ENCODE assay signal across 8 cellular contexts in genomic region chr14:68695326-68695768, GRCh38.
A peak's percentile ranks its signal among the peaks of the same experiment; 100 is the strongest.
DNase-seq lines count a peak whose midpoint lies in the region; ATAC-seq lines count a peak whose summit lies in the region.

No MANE protein-coding gene starts in this region.

- WGBS in aorta, 2 donors = 36 to 45% methylated on average over 7 of the region's 7 CpGs

- peak overlapping the region; percentile 17 to 90 (median 31) for H3K27ac Mint-ChIP-seq in CD4-positive, CD25-positive, alpha-beta regulatory T cell
- H3K27ac Mint-ChIP-seq in activated T-helper 1 cell treated with anti-CD3 and anti-CD28 coated beads, Interleukin-12 subunit alpha, Interleukin-12 subunit beta, Interleukin-2, Interleukin-4 antibody, amounts not matched to agents 30 ng/mL and 10 ng/mL and 1 ng/mL, durations not matched to agents 14 hours and 24 hours and 36 hours = peak overlapping the region; percentile 52

- peak in 1 of 3 donors; percentile 61 for DNase-seq in CD4-positive, CD25-positive, alpha-beta regulatory T cell
- DNase-seq in activated T-helper 1 cell treated with anti-CD3 and anti-CD28 coated beads, Interleukin-12 subunit alpha, Interleukin-12 subunit beta, Interleukin-2, Interleukin-4 antibody, amounts not matched to agents 30 ng/mL and 10 ng/mL and 1 ng/mL, durations not matched to agents 14 hours and 24 hours and 36 hours (ENCODE audit: low spot score) = no peak
- peak; percentile 97 for DNase-seq in kidney glomerular epithelial cell (lab: John Stamatoyannopoulos, UW)
- peak in 1 of 2 donors; percentile 71 for DNase-seq in aorta
- no peak for DNase-seq in putamen (ENCODE audit: low spot score)
- no peak for DNase-seq in NCI-H748 treated with DMSO at 0.1 percent for 48 hours (lab: John Stamatoyannopoulos, UW)

- peaks cover 0 to 34% (median 21%) of the 10 kb centered on the region in 4 donors for H3K4me1 Mint-ChIP-seq in CD4-positive, CD25-positive, alpha-beta regulatory T cell
- peaks cover 26% of the 10 kb centered on the region for H3K4me1 Mint-ChIP-seq in activated T-helper 1 cell treated with anti-CD3 and anti-CD28 coated beads, Interleukin-12 subunit alpha, Interleukin-12 subunit beta, Interleukin-2, Interleukin-4 antibody, amounts not matched to agents 30 ng/mL and 10 ng/mL and 1 ng/mL, durations not matched to agents 14 hours and 24 hours and 36 hours (ENCODE audit: low read depth)

- ATAC-seq in CD4-positive, CD25-positive, alpha-beta regulatory T cell (ENCODE audit: low read depth in 2 of 2) = peak; percentile 67 to 68
- ATAC-seq in GM19351 (IDR thresholded peaks at IDR 0.05; ENCODE audit: unreplicated experiment) (peak; percentile 96), HG03196 (IDR thresholded peaks at IDR 0.05; ENCODE audit: unreplicated experiment) (peak; percentile 83), aorta (ENCODE audit: low FRiP score) (peak; percentile 2)

- peaks cover 7% of the 10 kb centered on the region for H3K36me3 Mint-ChIP-seq in CD4-positive, CD25-positive, alpha-beta regulatory T cell
- H3K36me3 Mint-ChIP-seq in activated T-helper 1 cell treated with anti-CD3 and anti-CD28 coated beads, Interleukin-12 subunit alpha, Interleukin-12 subunit beta, Interleukin-2, Interleukin-4 antibody, amounts not matched to agents 30 ng/mL and 10 ng/mL and 1 ng/mL, durations not matched to agents 14 hours and 24 hours and 36 hours (ENCODE audit: low read depth) = no peaks in the 10 kb centered on the region

- intact Hi-C loops in activated T-helper 1 cell treated with anti-CD3 and anti-CD28 coated beads, Interleukin-12 subunit alpha, Interleukin-12 subunit beta, Interleukin-2, Interleukin-4 antibody, amounts not matched to agents 30 ng/mL and 10 ng/mL and 1 ng/mL, durations not matched to agents 14 hours and 24 hours and 36 hours (cut with micrococcal nuclease) = loop anchor here (1.0 kb wide), 2 partner anchors 10 to 32 kb away; no protein-coding TSS in a partner anchor
- intact Hi-C loops in aorta (cut with DNase I) = no loop called here

- no peak overlapping the region for H3K27ac ChIP-seq in CD4-positive, CD25-positive, alpha-beta regulatory T cell (ENCODE audit: insufficient read depth, low read length, poor library complexity, severe bottlenecking)
- peak overlapping the region in 1 of 2 donors; percentile 26 for H3K27ac ChIP-seq in aorta (ENCODE audit: low read depth in 1 of 2, low read length in 2 of 2)

- no peak overlapping the region for H3K4me3 Mint-ChIP-seq in CD4-positive, CD25-positive, alpha-beta regulatory T cell
- peak overlapping the region; percentile 16 for H3K4me3 Mint-ChIP-seq in activated T-helper 1 cell treated with anti-CD3 and anti-CD28 coated beads, Interleukin-12 subunit alpha, Interleukin-12 subunit beta, Interleukin-2, Interleukin-4 antibody, amounts not matched to agents 30 ng/mL and 10 ng/mL and 1 ng/mL, durations not matched to agents 14 hours and 24 hours and 36 hours

- H3K4me3 ChIP-seq in CD4-positive, CD25-positive, alpha-beta regulatory T cell (ENCODE audit: low read depth, low read length) = no peak overlapping the region
- H3K4me3 ChIP-seq in aorta (ENCODE audit: low read length in 2 of 2) = no peak overlapping the region

- no peaks in the 10 kb centered on the region for H3K27me3 ChIP-seq in CD4-positive, CD25-positive, alpha-beta regulatory T cell (ENCODE audit: control insufficient read depth, insufficient read depth, low read length)
- no peaks in the 10 kb centered on the region for H3K27me3 ChIP-seq in aorta (ENCODE audit: control insufficient read depth in 1 of 2, insufficient read depth in 2 of 2, low read length in 1 of 2)

- no peaks in the 10 kb centered on the region for H3K27me3 Mint-ChIP-seq in CD4-positive, CD25-positive, alpha-beta regulatory T cell
- peaks cover 9% of the 10 kb centered on the region for H3K27me3 Mint-ChIP-seq in activated T-helper 1 cell treated with anti-CD3 and anti-CD28 coated beads, Interleukin-12 subunit alpha, Interleukin-12 subunit beta, Interleukin-2, Interleukin-4 antibody, amounts not matched to agents 30 ng/mL and 10 ng/mL and 1 ng/mL, durations not matched to agents 14 hours and 24 hours and 36 hours (ENCODE audit: insufficient read depth)

- H3K9me3 Mint-ChIP-seq in CD4-positive, CD25-positive, alpha-beta regulatory T cell = peaks cover 0 to 3% (median 0%) of the 10 kb centered on the region in 7 donors
- peaks cover 3% of the 10 kb centered on the region for H3K9me3 Mint-ChIP-seq in activated T-helper 1 cell treated with anti-CD3 and anti-CD28 coated beads, Interleukin-12 subunit alpha, Interleukin-12 subunit beta, Interleukin-2, Interleukin-4 antibody, amounts not matched to agents 30 ng/mL and 10 ng/mL and 1 ng/mL, durations not matched to agents 14 hours and 24 hours and 36 hours

- peaks cover 3% of the 10 kb centered on the region for H3K4me1 ChIP-seq in CD4-positive, CD25-positive, alpha-beta regulatory T cell (ENCODE audit: control insufficient read depth, insufficient read depth, low read length, poor library complexity, severe bottlenecking)
- H3K4me1 ChIP-seq in aorta (ENCODE audit: control insufficient read depth in 1 of 2, insufficient read depth in 2 of 2, low read length in 2 of 2) = no peaks in the 10 kb centered on the region

- H3K36me3 ChIP-seq in CD4-positive, CD25-positive, alpha-beta regulatory T cell (ENCODE audit: control insufficient read depth, insufficient read depth, low read length) = no peaks in the 10 kb centered on the region
- no peaks in the 10 kb centered on the region for H3K36me3 ChIP-seq in aorta (ENCODE audit: control insufficient read depth in 1 of 2, insufficient read depth in 2 of 2, low read length in 1 of 2)

- no peaks in the 10 kb centered on the region for H3K9me3 ChIP-seq in CD4-positive, CD25-positive, alpha-beta regulatory T cell (ENCODE audit: control insufficient read depth in 2 of 2, low read length in 2 of 2)
- no peaks in the 10 kb centered on the region for H3K9me3 ChIP-seq in aorta (ENCODE audit: control insufficient read depth, low read length)

Comparison
In these comparisons a context has a peak if more than half of its experiments do, and no peak if none do; other contexts are left out.
1. ATAC-seq: peak in every context shown above with its lines; median percentile 96 in GM19351; 83 in HG03196; 68 in CD4-positive, CD25-positive, alpha-beta regulatory T cell; 2 in aorta.